ENCODE assay signal across 24 cellular contexts in genomic region chr13:20669162-20669561, GRCh38. TPM values are rescaled to one million over a fixed set of nuclear protein-coding genes. Genes with fewer than 3 reads are reported as not detected.
DNase-seq lines count a peak whose midpoint lies in the region; ATAC-seq and TF ChIP-seq lines count a peak whose summit lies in the region.
"Had no signal": no experiment of that assay in that cellular context is flagged by ENCODE, and none has a peak within 500 bp of the region (broad histone marks: within the 10 kb centered on the region; RNA-seq: fewer than 3 reads in every experiment).

No MANE protein-coding gene starts in this region.

- no peaks in the 10 kb centered on the region for H3K27me3 Mint-ChIP-seq in CD8-positive, alpha-beta T cell (ENCODE audit: low read depth)
- peaks cover 0 to 4% (median 2%) of the 10 kb centered on the region in 3 donors for H3K27me3 Mint-ChIP-seq in immature natural killer cell (ENCODE audit: low read depth in 3 of 3)
- H3K27me3 Mint-ChIP-seq: B cell had no signal

- H3K4me1 Mint-ChIP-seq in CD8-positive, alpha-beta T cell (ENCODE audit: low read depth) = no peaks in the 10 kb centered on the region
- peaks cover 0 to 4% of the 10 kb centered on the region in 2 donors for H3K4me1 Mint-ChIP-seq in immature natural killer cell
- H3K4me1 Mint-ChIP-seq: B cell had no signal

- CTCF ChIA-PET in CD8-positive, alpha-beta T cell (lab: Charles Lee) = no interaction called here

- no peaks in the 10 kb centered on the region for H3K9me3 ChIP-seq in CD8-positive, alpha-beta T cell (ENCODE audit: low read length)
- H3K9me3 ChIP-seq: A549 had no signal

- intact Hi-C loops in CD8-positive, alpha-beta T cell (cut with DNase I, micrococcal nuclease) = no loop called here

- H3K36me3 ChIP-seq in CD8-positive, alpha-beta T cell (ENCODE audit: insufficient read depth, low read length) = peaks cover 4% of the 10 kb centered on the region

- H3K9me3 Mint-ChIP-seq in CD8-positive, alpha-beta T cell = no peaks in the 10 kb centered on the region
- H3K9me3 Mint-ChIP-seq in immature natural killer cell = no peaks in the 10 kb centered on the region

- POLR2A ChIA-PET in CD8-positive, alpha-beta T cell (lab: Charles Lee) = no interaction called here

- ATAC-seq in CD8-positive, alpha-beta T cell = peak; percentile 73
- ATAC-seq in GM18867 (IDR thresholded peaks at IDR 0.05; ENCODE audit: unreplicated experiment) (peak; percentile 89), HG03469 (IDR thresholded peaks at IDR 0.05; ENCODE audit: unreplicated experiment) (no peak)
- ATAC-seq: A549, Panc1, SK-N-SH treated with all-trans-retinoic acid at 6 μM for 48 hours had no signal

- no peaks in the 10 kb centered on the region for H3K4me1 ChIP-seq in CD8-positive, alpha-beta T cell (ENCODE audit: insufficient read depth, low read length)
- H3K4me1 ChIP-seq: A549 had no signal

- H3K36me3 Mint-ChIP-seq in CD8-positive, alpha-beta T cell = peaks cover 33% of the 10 kb centered on the region
- H3K36me3 Mint-ChIP-seq in immature natural killer cell = peaks cover 6 to 22% (median 16%) of the 10 kb centered on the region in 3 donors

- H3K4me3 Mint-ChIP-seq in CD8-positive, alpha-beta T cell = no peak overlapping the region
- no peak overlapping the region for H3K4me3 Mint-ChIP-seq in immature natural killer cell
- H3K4me3 Mint-ChIP-seq: B cell, CD14-positive monocyte had no signal

- no peaks in the 10 kb centered on the region for H3K27me3 ChIP-seq in CD8-positive, alpha-beta T cell (ENCODE audit: insufficient read depth, low read length)

- no peak overlapping the region for H3K27ac ChIP-seq in CD8-positive, alpha-beta T cell (ENCODE audit: low read depth, low read length)
- peak overlapping the region; percentile 42 for H3K27ac ChIP-seq in angular gyrus (ENCODE audit: low read depth, low read length)
- H3K27ac ChIP-seq: A549, GM23248 had no signal

- no peak for TF ChIP-seq CTCF in CD8-positive, alpha-beta T cell (IDR thresholded peaks at IDR 0.05)

- no peak overlapping the region for H3K27ac Mint-ChIP-seq in CD8-positive, alpha-beta T cell
- peak overlapping the region in 1 of 6 donors; percentile 42 for H3K27ac Mint-ChIP-seq in immature natural killer cell
- H3K27ac Mint-ChIP-seq: B cell, CD14-positive monocyte had no signal

- DNase-seq in CD8-positive, alpha-beta T cell = no peak
- DNase-seq in immature natural killer cell = peak; percentile 53 to 69 (median 57)
- DNase-seq in RPMI8226 = no peak
- DNase-seq in NCI-H2196 (lab: John Stamatoyannopoulos, UW; ENCODE audit: unreplicated experiment) = no peak
- DNase-seq in activated naive CD4-positive, alpha-beta T cell treated with Interleukin-2 at 50 U/mL for 16 hours = no peak
- DNase-seq: EL, GM23248, HCEC 1CT, IMR-90, Karpas-422, NCI-H1417 treated with DMSO at 0.1 percent for 48 hours, NCI-H187, NCI-H2107, NCI-H226, NCI-H510A treated with DMSO at 0.1 percent for 48 hours, NCI-H748 treated with DMSO at 0.1 percent for 48 hours had no signal

- no peak overlapping the region for H3K4me3 ChIP-seq in CD8-positive, alpha-beta T cell (ENCODE audit: low read depth, low read length)
- H3K4me3 ChIP-seq: A549, GM23248 had no signal

RNA-seq across cellular contexts. Expression of gene IL17D, which starts 34.3 kb away (rescaled TPM):
- under 1 TPM; 0.57 to 0.58 TPM for total RNA-seq in CD8-positive, alpha-beta T cell
- under 1 TPM; 0.30 to 0.66 (median 0.32) TPM for polyA plus RNA-seq in immature natural killer cell
- total RNA-seq: B cell had no signal
- polyA plus RNA-seq: CD14-positive monocyte had no signal

Comparison
In these comparisons a context has a peak if more than half of its experiments do, and no peak if none do; other contexts are left out.
1. DNase-seq: peak in immature natural killer cell (3 of 3); none in CD8-positive, alpha-beta T cell (0 of 7), RPMI8226 (single experiment), NCI-H2196 (single experiment) and activated naive CD4-positive, alpha-beta T cell treated with Interleukin-2 at 50 U/mL for 16 hours (single experiment).